Comparison of ENCODE assay signal across 8 cellular contexts in the genomic region with DNA sequence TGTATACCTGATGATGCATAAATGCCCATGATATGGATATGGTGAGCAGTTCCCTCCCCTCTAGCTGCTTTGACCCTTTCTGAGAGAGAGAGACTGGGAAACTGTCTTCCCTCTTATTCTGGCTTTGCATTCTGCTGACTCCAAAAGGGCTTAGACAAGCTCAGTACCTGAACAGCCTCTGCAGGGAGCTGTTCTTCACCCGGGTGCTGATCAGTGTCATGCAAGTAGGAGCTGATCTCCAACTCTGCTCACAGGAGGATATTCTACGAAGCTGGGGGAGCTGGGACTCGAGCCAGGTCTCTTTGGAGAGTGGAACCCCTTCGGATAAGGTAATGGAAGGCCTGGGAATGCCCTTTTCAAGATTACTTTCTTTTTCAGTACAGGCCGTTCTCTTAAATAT.
A peak's percentile ranks its signal among the peaks of the same experiment; 100 is the strongest.
DNase-seq lines count a peak whose midpoint lies in the region; ATAC-seq and TF ChIP-seq lines count a peak whose summit lies in the region.

No MANE protein-coding gene starts in this region.

- ATAC-seq in left lung, result peak; percentile 74
- no peak for ATAC-seq in GM19463 (IDR thresholded peaks at IDR 0.05; ENCODE audit: unreplicated experiment)

- H3K27me3 ChIP-seq in left lung, result no peaks in the 10 kb centered on the region

- H3K36me3 ChIP-seq in left lung, result no peaks in the 10 kb centered on the region

- TF ChIP-seq CTCF in astrocyte of the spinal cord (IDR thresholded peaks at IDR 0.05; ENCODE audit: low read depth, low read length), result no peak
- TF ChIP-seq CTCF in left lung (IDR thresholded peaks at IDR 0.05), result no peak

- no peak overlapping the region for H3K27ac ChIP-seq in left lung

- H3K4me3 ChIP-seq in astrocyte of the spinal cord (ENCODE audit: low read depth, low read length), result no peak overlapping the region
- H3K4me3 ChIP-seq in left lung, result no peak overlapping the region

- no peak for TF ChIP-seq EP300 in Ishikawa (IDR thresholded peaks at IDR 0.05; ENCODE audit: borderline replicate concordance)

- TF ChIP-seq RAD21 in Ishikawa (IDR thresholded peaks at IDR 0.05; ENCODE audit: low read depth), result no peak

- DNase-seq in AG20443 (ENCODE audit: low spot score) (peak; percentile 45), astrocyte of the spinal cord (ENCODE audit: low read depth, low spot score) (peak; percentile 54), left lung (peak in 1 of 2 donors; percentile 33), COLO668 (lab: John Stamatoyannopoulos, UW; ENCODE audit: unreplicated experiment) (no peak), SKM-1 treated with dmso at 0.1 percent for 144 hours (lab: John Stamatoyannopoulos, UW; ENCODE audit: unreplicated experiment) (no peak)
- no peak for DNase-seq in activated effector memory CD4-positive, alpha-beta T cell treated with Interleukin-2 at 50 U/mL for 16 hours

- H3K4me1 ChIP-seq in left lung, result no peaks in the 10 kb centered on the region

- in situ Hi-C loops in astrocyte of the spinal cord (cut with HindIII; ENCODE audit: low sequenced_read_pairs), result no loop called here

- intact Hi-C loops in left lung (cut with DNase I), result no loop called here

- peaks cover 0 to 1% of the 10 kb centered on the region in 2 donors for H3K9me3 ChIP-seq in left lung

TF ChIP-seq in Ishikawa, 13 proteins besides CTCF, POLR2A, EP300 and RAD21:
- TF ChIP-seq, protein P1, sequence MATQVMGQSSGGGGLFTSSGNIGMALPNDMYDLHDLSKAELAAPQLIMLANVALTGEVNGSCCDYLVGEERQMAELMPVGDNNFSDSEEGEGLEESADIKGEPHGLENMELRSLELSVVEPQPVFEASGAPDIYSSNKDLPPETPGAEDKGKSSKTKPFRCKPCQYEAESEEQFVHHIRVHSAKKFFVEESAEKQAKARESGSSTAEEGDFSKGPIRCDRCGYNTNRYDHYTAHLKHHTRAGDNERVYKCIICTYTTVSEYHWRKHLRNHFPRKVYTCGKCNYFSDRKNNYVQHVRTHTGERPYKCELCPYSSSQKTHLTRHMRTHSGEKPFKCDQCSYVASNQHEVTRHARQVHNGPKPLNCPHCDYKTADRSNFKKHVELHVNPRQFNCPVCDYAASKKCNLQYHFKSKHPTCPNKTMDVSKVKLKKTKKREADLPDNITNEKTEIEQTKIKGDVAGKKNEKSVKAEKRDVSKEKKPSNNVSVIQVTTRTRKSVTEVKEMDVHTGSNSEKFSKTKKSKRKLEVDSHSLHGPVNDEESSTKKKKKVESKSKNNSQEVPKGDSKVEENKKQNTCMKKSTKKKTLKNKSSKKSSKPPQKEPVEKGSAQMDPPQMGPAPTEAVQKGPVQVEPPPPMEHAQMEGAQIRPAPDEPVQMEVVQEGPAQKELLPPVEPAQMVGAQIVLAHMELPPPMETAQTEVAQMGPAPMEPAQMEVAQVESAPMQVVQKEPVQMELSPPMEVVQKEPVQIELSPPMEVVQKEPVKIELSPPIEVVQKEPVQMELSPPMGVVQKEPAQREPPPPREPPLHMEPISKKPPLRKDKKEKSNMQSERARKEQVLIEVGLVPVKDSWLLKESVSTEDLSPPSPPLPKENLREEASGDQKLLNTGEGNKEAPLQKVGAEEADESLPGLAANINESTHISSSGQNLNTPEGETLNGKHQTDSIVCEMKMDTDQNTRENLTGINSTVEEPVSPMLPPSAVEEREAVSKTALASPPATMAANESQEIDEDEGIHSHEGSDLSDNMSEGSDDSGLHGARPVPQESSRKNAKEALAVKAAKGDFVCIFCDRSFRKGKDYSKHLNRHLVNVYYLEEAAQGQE (IDR thresholded peaks at IDR 0.05; ENCODE audit: low read depth), result peak; percentile 84
- TF ChIP-seq EGR1 (IDR thresholded peaks at IDR 0.05), result no peak
- no peak for TF ChIP-seq NFIC (IDR thresholded peaks at IDR 0.05)

Comparison
In these comparisons a context has a peak if more than half of its experiments do, and no peak if none do; other contexts are left out.
1. DNase-seq: peak in AG20443 (single experiment) and astrocyte of the spinal cord (single experiment); none in COLO668 (single experiment), SKM-1 treated with dmso at 0.1 percent for 144 hours (single experiment) and activated effector memory CD4-positive, alpha-beta T cell treated with Interleukin-2 at 50 U/mL for 16 hours (single experiment).